11 cellular contexts compared by ENCODE assay signal in the genomic region with DNA sequence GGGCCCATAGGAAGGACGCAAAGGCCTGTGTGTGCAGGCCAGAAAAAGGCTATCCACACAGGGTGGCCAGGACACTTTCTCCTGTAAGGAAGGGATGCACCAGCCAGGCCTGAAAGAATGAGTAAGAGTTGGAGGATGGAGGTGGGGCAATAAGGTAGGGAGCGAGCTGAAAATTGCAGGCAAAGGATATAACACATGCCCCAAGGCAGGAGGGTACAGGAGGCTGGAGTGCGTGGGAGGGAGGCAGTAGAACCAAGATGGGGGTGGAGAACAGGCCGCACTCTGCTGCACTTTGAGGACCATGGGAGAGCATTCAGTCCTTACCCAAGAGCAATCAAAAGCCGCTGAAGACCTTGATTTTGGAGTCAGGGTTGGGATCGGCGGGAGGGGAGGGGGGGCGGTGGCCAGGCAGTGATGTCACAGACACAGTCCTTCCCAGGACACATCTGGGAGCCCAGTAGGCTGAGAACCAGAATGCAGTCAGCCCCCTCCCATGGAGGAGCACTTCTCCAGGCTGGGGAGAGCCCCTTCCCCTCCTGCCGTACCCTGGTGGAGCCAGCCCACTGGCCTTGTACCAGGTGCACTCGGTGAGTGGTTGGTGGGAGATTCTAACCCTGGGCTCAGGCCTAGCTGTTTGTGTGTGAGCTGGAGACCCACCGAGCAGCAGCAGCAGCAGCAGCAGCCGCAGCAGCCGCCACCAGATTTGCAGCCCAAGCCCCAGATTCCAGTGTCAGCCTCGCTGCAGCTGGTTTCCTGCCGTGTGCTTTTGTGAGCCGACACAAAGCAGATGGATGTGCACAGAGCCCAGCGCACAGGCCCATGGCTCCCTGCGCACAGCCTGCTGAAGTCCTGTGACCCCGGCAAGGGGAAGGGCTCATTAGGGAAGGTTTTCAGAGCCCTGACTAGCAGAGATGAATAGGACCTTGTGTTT. TPM values are rescaled to one million over a fixed set of nuclear protein-coding genes. Genes with fewer than 3 reads are reported as not detected.
DNase-seq lines count a peak whose midpoint lies in the region; TF ChIP-seq lines count a peak whose summit lies in the region.
"Had no signal": no experiment of that assay in that cellular context is flagged by ENCODE, and none has a peak within 500 bp of the region (broad histone marks: within the 10 kb centered on the region; RNA-seq: fewer than 3 reads in every experiment).

No MANE protein-coding gene starts in this region.

- H3K27ac ChIP-seq in HEK293 (ENCODE audit: extremely low read depth, low read depth, low read length): no peak overlapping the region
- H3K27ac ChIP-seq in hepatocyte: peak overlapping the region; percentile 99

- no peaks in the 10 kb centered on the region for H3K9me3 Mint-ChIP-seq in progenitor cell of endocrine pancreas (ENCODE audit: low read depth)

- H3K36me3 ChIP-seq in HEK293 (ENCODE audit: control insufficient read depth in 2 of 2, insufficient read depth in 1 of 2, low read length in 2 of 2): peaks cover 16 to 32% of the 10 kb centered on the region in 2 experiments
- H3K36me3 ChIP-seq in hepatocyte (replicated peaks; ENCODE audit: insufficient read depth, low read depth): no peaks in the 10 kb centered on the region
- H3K36me3 ChIP-seq: thoracic aorta had no signal

- no peak overlapping the region for H3K4me2 ChIP-seq in hepatocyte

- H3K9me3 ChIP-seq in HEK293 (ENCODE audit: control insufficient read depth, insufficient read depth, low read depth, low read length) (no peaks in the 10 kb centered on the region), hepatocyte (ENCODE audit: low read depth) (no peaks in the 10 kb centered on the region)
- H3K9me3 ChIP-seq: thoracic aorta had no signal

- H3K27me3 ChIP-seq in hepatocyte: no peaks in the 10 kb centered on the region

- no peaks in the 10 kb centered on the region for H3K9me2 ChIP-seq in hepatocyte (replicated peaks; ENCODE audit: insufficient read depth)

- peak overlapping the region; percentile 29 for H3K4me3 Mint-ChIP-seq in progenitor cell of endocrine pancreas (ENCODE audit: low read depth)

- H2AFZ ChIP-seq in hepatocyte: no peak overlapping the region

- peak overlapping the region; percentile 96 for H3K27ac Mint-ChIP-seq in progenitor cell of endocrine pancreas

- H3K79me2 ChIP-seq in hepatocyte: no peaks in the 10 kb centered on the region

- H3K4me1 ChIP-seq in HEK293 (ENCODE audit: control insufficient read depth, insufficient read depth, low read length) (peaks cover 10% of the 10 kb centered on the region; the same call in 1 of the 2 replicates), hepatocyte (ENCODE audit: insufficient read depth) (peaks cover 68% of the 10 kb centered on the region)

- 60% methylated on average over 19 of the region's 19 CpGs for WGBS in hepatocyte (ENCODE audit: low lambda C conversion rate, missing lambda C conversion rate)

- peaks cover 2% of the 10 kb centered on the region for H3K36me3 Mint-ChIP-seq in progenitor cell of endocrine pancreas (ENCODE audit: insufficient read depth)

- no peaks in the 10 kb centered on the region for H4K20me1 ChIP-seq in hepatocyte (ENCODE audit: insufficient read depth, poor library complexity, severe bottlenecking)

- CTCF ChIA-PET in HEK293 (lab: Yijun Ruan, JAX) (interaction anchor here (0.8 to 1.9 kb wide), 4 partner anchors 14 to 139 kb away, joined by 3 to 6 read pairs (median 4); no protein-coding TSS in a partner anchor), GM10248 (lab: Yijun Ruan, JAX) (interaction anchor here (1.4 kb wide), 1 partner anchor 139 kb away, joined by 3 read pairs; no protein-coding TSS in a partner anchor)

- peaks cover 69% of the 10 kb centered on the region for H3K4me1 Mint-ChIP-seq in progenitor cell of endocrine pancreas (ENCODE audit: low read depth)

- POLR2A ChIA-PET in HEK293 (lab: Yijun Ruan, JAX): interaction anchor here (0.6 to 2.6 kb wide), 2 partner anchors 15 to 176 kb away, joined by 3 to 5 read pairs; a partner anchor contains a TSS
- POLR2A ChIA-PET in GM10248 (lab: Yijun Ruan, JAX): no interaction called here

- H3K4me3 ChIP-seq in HEK293 (ENCODE audit: low read depth, low read length) (no peak overlapping the region), hepatocyte (no peak overlapping the region)
- H3K4me3 ChIP-seq: thoracic aorta had no signal

- DNase-seq in SK-N-DZ (ENCODE audit: low spot score) (peak; percentile 79), hepatocyte (ENCODE audit: low spot score) (no peak), progenitor cell of endocrine pancreas (ENCODE audit: low spot score, unreplicated experiment) (no peak), GOT3 (lab: John Stamatoyannopoulos, UW) (no peak), NCI-H1930 (lab: John Stamatoyannopoulos, UW) (no peak), GM10248 (ENCODE audit: extremely low spot score) (no peak), SKM-1 (lab: John Stamatoyannopoulos, UW; ENCODE audit: unreplicated experiment) (no peak)
- DNase-seq: activated CD4-positive, CD25-positive, alpha-beta regulatory T cell treated with anti-CD3 and anti-CD28 coated beads, Interleukin-2, amount 50 U/mL, for 72 hours; erythroblast had no signal

- no peak for TF ChIP-seq CTCF in HEK293 (tag by site-specific recombination; IDR thresholded peaks at IDR 0.05)
- TF ChIP-seq CTCF in hepatocyte (IDR thresholded peaks at IDR 0.05; ENCODE audit: poor library complexity): no peak
- no peak for TF ChIP-seq CTCF in progenitor cell of endocrine pancreas (IDR thresholded peaks at IDR 0.05; ENCODE audit: unreplicated experiment)
- no peak for TF ChIP-seq CTCF in GM10248 (IDR thresholded peaks at IDR 0.05; ENCODE audit: control extremely low read depth, extremely low read depth, low read depth, missing control alignments)

- no peaks in the 10 kb centered on the region for H3K27me3 Mint-ChIP-seq in progenitor cell of endocrine pancreas

TF ChIP-seq in HEK293, 187 proteins besides CTCF, POLR2A, EP300 and RAD21 (continues in another document):
- TF ChIP-seq, protein P1, sequence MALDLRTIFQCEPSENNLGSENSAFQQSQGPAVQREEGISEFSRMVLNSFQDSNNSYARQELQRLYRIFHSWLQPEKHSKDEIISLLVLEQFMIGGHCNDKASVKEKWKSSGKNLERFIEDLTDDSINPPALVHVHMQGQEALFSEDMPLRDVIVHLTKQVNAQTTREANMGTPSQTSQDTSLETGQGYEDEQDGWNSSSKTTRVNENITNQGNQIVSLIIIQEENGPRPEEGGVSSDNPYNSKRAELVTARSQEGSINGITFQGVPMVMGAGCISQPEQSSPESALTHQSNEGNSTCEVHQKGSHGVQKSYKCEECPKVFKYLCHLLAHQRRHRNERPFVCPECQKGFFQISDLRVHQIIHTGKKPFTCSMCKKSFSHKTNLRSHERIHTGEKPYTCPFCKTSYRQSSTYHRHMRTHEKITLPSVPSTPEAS (tag by site-specific recombination; IDR thresholded peaks at IDR 0.05): no peak
- TF ChIP-seq ZNF560 (tag by site-specific recombination; IDR thresholded peaks at IDR 0.05; ENCODE audit: borderline replicate concordance): no peak
- TF ChIP-seq ZNF660 (tag by site-specific recombination; IDR thresholded peaks at IDR 0.05): no peak
- TF ChIP-seq ZNF600 (tag by site-specific recombination; IDR thresholded peaks at IDR 0.05): peak; percentile 62; the same call in 1 of the 2 replicates
- TF ChIP-seq, protein P2, sequence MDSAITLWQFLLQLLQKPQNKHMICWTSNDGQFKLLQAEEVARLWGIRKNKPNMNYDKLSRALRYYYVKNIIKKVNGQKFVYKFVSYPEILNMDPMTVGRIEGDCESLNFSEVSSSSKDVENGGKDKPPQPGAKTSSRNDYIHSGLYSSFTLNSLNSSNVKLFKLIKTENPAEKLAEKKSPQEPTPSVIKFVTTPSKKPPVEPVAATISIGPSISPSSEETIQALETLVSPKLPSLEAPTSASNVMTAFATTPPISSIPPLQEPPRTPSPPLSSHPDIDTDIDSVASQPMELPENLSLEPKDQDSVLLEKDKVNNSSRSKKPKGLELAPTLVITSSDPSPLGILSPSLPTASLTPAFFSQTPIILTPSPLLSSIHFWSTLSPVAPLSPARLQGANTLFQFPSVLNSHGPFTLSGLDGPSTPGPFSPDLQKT (IDR thresholded peaks at IDR 0.05; ENCODE audit: borderline replicate concordance, low read depth, low read length): no peak
- TF ChIP-seq, protein P3, sequence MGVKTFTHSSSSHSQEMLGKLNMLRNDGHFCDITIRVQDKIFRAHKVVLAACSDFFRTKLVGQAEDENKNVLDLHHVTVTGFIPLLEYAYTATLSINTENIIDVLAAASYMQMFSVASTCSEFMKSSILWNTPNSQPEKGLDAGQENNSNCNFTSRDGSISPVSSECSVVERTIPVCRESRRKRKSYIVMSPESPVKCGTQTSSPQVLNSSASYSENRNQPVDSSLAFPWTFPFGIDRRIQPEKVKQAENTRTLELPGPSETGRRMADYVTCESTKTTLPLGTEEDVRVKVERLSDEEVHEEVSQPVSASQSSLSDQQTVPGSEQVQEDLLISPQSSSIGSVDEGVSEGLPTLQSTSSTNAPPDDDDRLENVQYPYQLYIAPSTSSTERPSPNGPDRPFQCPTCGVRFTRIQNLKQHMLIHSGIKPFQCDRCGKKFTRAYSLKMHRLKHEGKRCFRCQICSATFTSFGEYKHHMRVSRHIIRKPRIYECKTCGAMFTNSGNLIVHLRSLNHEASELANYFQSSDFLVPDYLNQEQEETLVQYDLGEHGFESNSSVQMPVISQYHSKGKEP (tag by site-specific recombination; IDR thresholded peaks at IDR 0.05): peak; percentile 92
- TF ChIP-seq, protein P4, sequence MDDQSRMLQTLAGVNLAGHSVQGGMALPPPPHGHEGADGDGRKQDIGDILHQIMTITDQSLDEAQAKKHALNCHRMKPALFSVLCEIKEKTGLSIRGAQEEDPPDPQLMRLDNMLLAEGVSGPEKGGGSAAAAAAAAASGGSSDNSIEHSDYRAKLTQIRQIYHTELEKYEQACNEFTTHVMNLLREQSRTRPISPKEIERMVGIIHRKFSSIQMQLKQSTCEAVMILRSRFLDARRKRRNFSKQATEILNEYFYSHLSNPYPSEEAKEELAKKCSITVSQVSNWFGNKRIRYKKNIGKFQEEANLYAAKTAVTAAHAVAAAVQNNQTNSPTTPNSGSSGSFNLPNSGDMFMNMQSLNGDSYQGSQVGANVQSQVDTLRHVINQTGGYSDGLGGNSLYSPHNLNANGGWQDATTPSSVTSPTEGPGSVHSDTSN (CRISPR knock-in tag; IDR thresholded peaks at IDR 0.05): no peak

RNA-seq across cellular contexts. Expression of a gene that starts 17.5 kb away (rescaled TPM):
- 40.5 and 44.8 TPM in 2 replicates for polyA plus RNA-seq in SK-N-DZ (2014; cell fraction: cytosol; rRNA removed)
- 17.1 and 19.5 TPM in 2 replicates for polyA plus RNA-seq in SK-N-DZ (2014; cell fraction: nucleus; rRNA removed)
- total RNA-seq in hepatocyte (28.1 and 30.8 TPM in 2 replicates), progenitor cell of endocrine pancreas (39.0 and 39.2 TPM in 2 replicates)
- 10.3 and 11.4 TPM in 2 replicates for polyA plus RNA-seq in hepatocyte

RNA-seq across cellular contexts. Expression of a gene that starts 29.2 kb away (rescaled TPM):
- 165 and 184 TPM in 2 replicates for polyA plus RNA-seq in SK-N-DZ (2014; cell fraction: cytosol; rRNA removed)
- 1,147 and 2,499 TPM in 2 replicates for polyA plus RNA-seq in SK-N-DZ (2014; cell fraction: nucleus; rRNA removed)
- total RNA-seq in hepatocyte (56.4 and 56.9 TPM in 2 replicates), progenitor cell of endocrine pancreas (168 and 184 TPM in 2 replicates)
- 156 and 256 TPM in 2 replicates for polyA plus RNA-seq in hepatocyte

RNA-seq across cellular contexts. Expression of a gene that starts 55.5 kb away (rescaled TPM):
- polyA plus RNA-seq in SK-N-DZ (2014; cell fraction: cytosol; rRNA removed): 0.57 and 0.93 TPM in 2 replicates
- 0.82 and 2.0 TPM in 2 replicates for polyA plus RNA-seq in SK-N-DZ (2014; cell fraction: nucleus; rRNA removed)
- total RNA-seq in hepatocyte (12.6 and 18.1 TPM in 2 replicates), progenitor cell of endocrine pancreas (1.6 and 2.3 TPM in 2 replicates)
- 16.9 and 19.2 TPM in 2 replicates for polyA plus RNA-seq in hepatocyte
